ENCODE assay signal across 23 cellular contexts in the genomic region with DNA sequence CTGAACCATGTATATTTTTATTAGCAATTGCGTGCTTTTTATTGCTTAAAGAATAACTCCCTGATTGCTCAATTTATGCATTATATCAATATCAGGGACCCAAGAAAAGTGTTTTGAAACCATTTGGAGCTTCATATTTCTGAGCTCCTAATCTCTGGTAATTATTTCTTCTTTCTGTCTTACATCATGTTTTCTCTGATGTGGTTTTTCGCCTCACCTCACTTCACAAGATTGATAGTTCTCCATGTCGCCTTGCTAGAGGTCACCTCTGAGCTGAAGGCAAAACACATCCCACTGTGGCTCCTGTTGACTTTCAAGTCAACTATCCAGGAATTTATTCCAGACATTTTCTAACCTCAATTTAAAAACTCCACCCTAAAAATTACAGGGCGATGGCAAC.
"Had no signal": no experiment of that assay in that cellular context is flagged by ENCODE, and none has a peak within 500 bp of the region (broad histone marks: within the 10 kb centered on the region; RNA-seq: fewer than 3 reads in every experiment).

No MANE protein-coding gene starts in this region.

- H3K36me3 Mint-ChIP-seq: activated naive CD8-positive, alpha-beta T cell treated with anti-CD3 and anti-CD28 coated beads for 36 hours had no signal

- DNase-seq: activated CD4-positive, alpha-beta memory T cell treated with anti-CD3 and anti-CD28 coated beads, Interleukin-2, amount 10 ng/mL, durations not matched to agents 7 days and 5 days; activated CD4-positive, alpha-beta T cell treated with anti-CD3 and anti-CD28 coated beads, Interleukin-2, amount 50 U/mL, for 1 hour; activated CD4-positive, CD25-positive, alpha-beta regulatory T cell; activated gamma-delta T cell treated with Interleukin-2 at 50 U/mL for 16 hours; activated naive CD4-positive, alpha-beta T cell treated with anti-CD3 and anti-CD28 coated beads, Interleukin-2, amount 10 ng/mL, durations not matched to agents 7 days and 5 days; activated naive CD8-positive, alpha-beta T cell treated with anti-CD3 and anti-CD28 coated beads for 36 hours; activated T-cell treated with anti-CD3 and anti-CD28 coated beads for 4 hours; activated T-cell treated with anti-CD3 and anti-CD28 coated beads, Interleukin-2, amount 50 U/mL, for 48 hours; caudate nucleus; NCI-H1092; NCI-H1417; NCI-H1930; NCI-H2171; NCI-H345; NCI-H510A; NCI-H526 treated with DMSO at 0.1 percent for 48 hours; NCI-H82; OCI-M1; SHP77 treated with DMSO at 0.1 percent for 48 hours; T-helper 17 cell; T-helper 9 cell had no signal

- H3K27me3 Mint-ChIP-seq: activated CD4-positive, alpha-beta memory T cell treated with anti-CD3 and anti-CD28 coated beads, Interleukin-2, amount 10 ng/mL, durations not matched to agents 7 days and 5 days; activated naive CD4-positive, alpha-beta T cell treated with anti-CD3 and anti-CD28 coated beads, Interleukin-2, amount 10 ng/mL, durations not matched to agents 7 days and 5 days; activated naive CD8-positive, alpha-beta T cell treated with anti-CD3 and anti-CD28 coated beads for 36 hours; activated T-helper 17 cell treated with anti-CD3 and anti-CD28 coated beads, Interleukin-2, amount 50 U/mL, for 72 hours; T-helper 17 cell had no signal

- H3K27ac Mint-ChIP-seq: activated CD4-positive, alpha-beta memory T cell treated with anti-CD3 and anti-CD28 coated beads, Interleukin-2, amount 10 ng/mL, durations not matched to agents 7 days and 5 days; activated naive CD4-positive, alpha-beta T cell treated with anti-CD3 and anti-CD28 coated beads, Interleukin-2, amount 10 ng/mL, durations not matched to agents 7 days and 5 days; activated naive CD8-positive, alpha-beta T cell treated with anti-CD3 and anti-CD28 coated beads for 36 hours; activated T-helper 17 cell treated with anti-CD3 and anti-CD28 coated beads, Interleukin-2, amount 50 U/mL, for 72 hours; T-helper 17 cell had no signal

- H3K9me3 Mint-ChIP-seq: activated CD4-positive, alpha-beta memory T cell treated with anti-CD3 and anti-CD28 coated beads, Interleukin-2, amount 10 ng/mL, durations not matched to agents 7 days and 5 days had no signal

- H3K4me1 Mint-ChIP-seq: activated CD4-positive, alpha-beta memory T cell treated with anti-CD3 and anti-CD28 coated beads, Interleukin-2, amount 10 ng/mL, durations not matched to agents 7 days and 5 days; activated naive CD4-positive, alpha-beta T cell treated with anti-CD3 and anti-CD28 coated beads, Interleukin-2, amount 10 ng/mL, durations not matched to agents 7 days and 5 days; activated naive CD8-positive, alpha-beta T cell treated with anti-CD3 and anti-CD28 coated beads for 36 hours; activated T-helper 17 cell treated with anti-CD3 and anti-CD28 coated beads, Interleukin-2, amount 50 U/mL, for 72 hours; T-helper 17 cell had no signal

- ATAC-seq: activated T-helper 17 cell treated with anti-CD3 and anti-CD28 coated beads, Interleukin-2, amount 50 U/mL, for 72 hours; Panc1; T-helper 17 cell had no signal

- H3K4me3 Mint-ChIP-seq: activated CD4-positive, alpha-beta memory T cell treated with anti-CD3 and anti-CD28 coated beads, Interleukin-2, amount 10 ng/mL, durations not matched to agents 7 days and 5 days; activated naive CD4-positive, alpha-beta T cell treated with anti-CD3 and anti-CD28 coated beads, Interleukin-2, amount 10 ng/mL, durations not matched to agents 7 days and 5 days; activated naive CD8-positive, alpha-beta T cell treated with anti-CD3 and anti-CD28 coated beads for 36 hours; activated T-helper 17 cell treated with anti-CD3 and anti-CD28 coated beads, Interleukin-2, amount 50 U/mL, for 72 hours; T-helper 17 cell had no signal
